Comparison of ENCODE assay signal across 9 cellular contexts in genomic region chr2:107936427-107937359, GRCh38. TPM values are rescaled to one million over a fixed set of nuclear protein-coding genes. Genes with fewer than 3 reads are reported as not detected.
DNase-seq lines count a peak whose midpoint lies in the region; ATAC-seq and TF ChIP-seq lines count a peak whose summit lies in the region.
"Had no signal": no experiment of that assay in that cellular context is flagged by ENCODE, and none has a peak within 500 bp of the region (broad histone marks: within the 10 kb centered on the region; RNA-seq: fewer than 3 reads in every experiment).

No MANE protein-coding gene starts in this region.

- peaks cover 7% of the 10 kb centered on the region for H3K27me3 Mint-ChIP-seq in nephron progenitor cell (ENCODE audit: low read depth, poor library complexity)

- H3K4me3 ChIP-seq in Jurkat, Clone E6-1 (ENCODE audit: low read length): no peak overlapping the region
- no peak overlapping the region for H3K4me3 ChIP-seq in body of pancreas

- 22 to 28% methylated on average over 5 of the region's 5 CpGs for WGBS in body of pancreas, 2 donors

- no peaks in the 10 kb centered on the region for H3K9me3 ChIP-seq in body of pancreas

- intact Hi-C loops in body of pancreas (cut with DNase I): no loop called here

- H3K27ac Mint-ChIP-seq in nephron progenitor cell: no peak overlapping the region
- H3K27ac Mint-ChIP-seq: activated naive CD8-positive, alpha-beta T cell had no signal

- ATAC-seq in body of pancreas (no peak), GM19395 (IDR thresholded peaks at IDR 0.05; ENCODE audit: unreplicated experiment) (no peak), HG03159 (IDR thresholded peaks at IDR 0.05; ENCODE audit: unreplicated experiment) (no peak)

- H3K36me3 Mint-ChIP-seq in nephron progenitor cell (ENCODE audit: low read depth): no peaks in the 10 kb centered on the region
- H3K36me3 Mint-ChIP-seq: activated naive CD8-positive, alpha-beta T cell had no signal

- H3K4me3 Mint-ChIP-seq in nephron progenitor cell: no peak overlapping the region
- H3K4me3 Mint-ChIP-seq: activated naive CD8-positive, alpha-beta T cell had no signal

- H3K4me1 ChIP-seq in body of pancreas: no peaks in the 10 kb centered on the region

- H3K9me3 Mint-ChIP-seq in nephron progenitor cell: peaks cover 1% of the 10 kb centered on the region

- H3K36me3 ChIP-seq in body of pancreas (replicated peaks in 1 of 2; ENCODE audit: insufficient read depth in 1 of 2, low read depth in 2 of 2): no peaks in the 10 kb centered on the region

- H3K27me3 ChIP-seq in body of pancreas: no peaks in the 10 kb centered on the region

- no peak for TF ChIP-seq POLR2A in body of pancreas (IDR thresholded peaks at IDR 0.05)

- H3K27ac ChIP-seq in body of pancreas: no peak overlapping the region

- TF ChIP-seq CTCF in body of pancreas (IDR thresholded peaks at IDR 0.05) (peak in 5 of 7 experiments; percentile 17 to 34 (median 30)), nephron progenitor cell (IDR thresholded peaks at IDR 0.05) (peak; percentile 76)

- peak; percentile 54 for DNase-seq in DMS 273 (lab: John Stamatoyannopoulos, UW; ENCODE audit: unreplicated experiment)
- no peak for DNase-seq in DMS 273 treated with DMSO at 0.1 percent for 48 hours (lab: John Stamatoyannopoulos, UW)
- DNase-seq in Jurkat, Clone E6-1 (ENCODE audit: low read depth, low spot score): peak; percentile 29
- no peak for DNase-seq in body of pancreas
- DNase-seq in nephron progenitor cell: peak; percentile 39
- DNase-seq in NOMO-1 treated with dmso at 0.1 percent for 144 hours (lab: John Stamatoyannopoulos, UW; ENCODE audit: unreplicated experiment): no peak

- H3K4me1 Mint-ChIP-seq in nephron progenitor cell: peaks cover 21% of the 10 kb centered on the region

RNA-seq across cellular contexts. Expression of gene SLC5A7, which starts 49.6 kb away (rescaled TPM):
- not detected for polyA plus RNA-seq in Jurkat, Clone E6-1 (2012; ENCODE audit: insufficient read depth, insufficient read length)
- total RNA-seq in body of pancreas: under 1 TPM in 1 of 2 donors, not detected in 1; 0.26 TPM

Comparison
In these comparisons a context has a peak if more than half of its experiments do, and no peak if none do; other contexts are left out.
1. DNase-seq: peak in DMS 273 (single experiment), Jurkat, Clone E6-1 (single experiment) and nephron progenitor cell (single experiment); none in DMS 273 treated with DMSO at 0.1 percent for 48 hours (single experiment), body of pancreas (0 of 4) and NOMO-1 treated with dmso at 0.1 percent for 144 hours (single experiment).